Comparison of ENCODE assay signal across 1 cellular context in genomic region chr1:157193702-157194391, GRCh38.
TF ChIP-seq lines count a peak whose summit lies in the region.

No MANE protein-coding gene starts in this region.

TF ChIP-seq in endothelial cell of umbilical vein, 7 proteins besides CTCF, POLR2A, EP300 and RAD21 (continued from another document):
- TF ChIP-seq FOS (IDR thresholded peaks at IDR 0.05; ENCODE audit: borderline replicate concordance, insufficient read depth, low read length) (no peak), JUN (IDR thresholded peaks at IDR 0.05; ENCODE audit: borderline replicate concordance, insufficient read depth, insufficient read length, low read depth) (no peak)
TF ChIP-seq in endothelial cell of umbilical vein: peak in this region for 0.
